1 cellular context compared by ENCODE assay signal in the genomic region with DNA sequence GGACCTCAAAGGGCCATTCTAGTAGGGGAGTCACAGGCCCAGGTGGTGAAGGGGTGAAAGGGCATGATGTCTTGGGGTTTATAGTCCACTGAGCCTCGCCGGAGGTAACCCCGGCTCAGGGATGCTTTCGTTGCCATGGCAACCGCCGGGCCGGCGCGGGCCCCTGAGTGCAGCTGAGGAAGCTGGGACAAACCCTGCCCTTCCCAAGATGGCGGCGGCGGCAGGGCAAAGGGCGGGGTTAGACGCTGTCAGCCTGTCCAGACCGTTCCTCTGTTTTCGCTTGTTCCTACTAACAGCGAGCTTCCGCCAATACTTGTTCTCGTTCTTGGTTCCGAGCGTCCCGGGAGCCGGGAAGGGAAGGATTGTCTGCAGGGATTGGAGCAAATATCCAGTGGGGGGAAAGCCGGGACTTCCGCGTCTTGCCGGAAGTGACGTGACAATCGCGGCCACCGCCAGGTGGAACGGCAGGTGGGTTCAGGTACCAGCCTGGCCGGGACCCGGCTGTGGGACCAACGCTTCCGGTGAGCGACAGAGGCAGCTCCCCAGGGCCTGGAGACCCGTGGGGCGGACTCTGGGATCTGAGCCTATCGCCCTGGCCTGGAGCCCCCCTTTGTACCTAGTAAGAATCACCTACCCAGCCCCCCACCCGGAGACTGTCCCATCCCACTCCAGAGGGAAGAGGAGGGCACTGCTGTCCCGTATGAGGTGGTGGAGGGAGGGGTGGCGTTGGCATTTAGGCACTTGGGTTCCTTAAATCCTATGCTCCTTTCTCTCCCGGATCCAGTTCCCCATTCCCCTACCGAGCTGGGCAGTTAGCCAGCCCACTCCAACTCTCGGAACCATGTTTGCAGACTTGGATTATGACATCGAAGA.
TF ChIP-seq lines count a peak whose summit lies in the region.

A gene (plus strand): TSS at position 436 of the 873 bp plus-strand sequence. CDS start 406 bp downstream, at position 842.

TF ChIP-seq in K562, 482 proteins besides CTCF, POLR2A, EP300 and RAD21 (continued from another document):
- TF ChIP-seq, protein P1, sequence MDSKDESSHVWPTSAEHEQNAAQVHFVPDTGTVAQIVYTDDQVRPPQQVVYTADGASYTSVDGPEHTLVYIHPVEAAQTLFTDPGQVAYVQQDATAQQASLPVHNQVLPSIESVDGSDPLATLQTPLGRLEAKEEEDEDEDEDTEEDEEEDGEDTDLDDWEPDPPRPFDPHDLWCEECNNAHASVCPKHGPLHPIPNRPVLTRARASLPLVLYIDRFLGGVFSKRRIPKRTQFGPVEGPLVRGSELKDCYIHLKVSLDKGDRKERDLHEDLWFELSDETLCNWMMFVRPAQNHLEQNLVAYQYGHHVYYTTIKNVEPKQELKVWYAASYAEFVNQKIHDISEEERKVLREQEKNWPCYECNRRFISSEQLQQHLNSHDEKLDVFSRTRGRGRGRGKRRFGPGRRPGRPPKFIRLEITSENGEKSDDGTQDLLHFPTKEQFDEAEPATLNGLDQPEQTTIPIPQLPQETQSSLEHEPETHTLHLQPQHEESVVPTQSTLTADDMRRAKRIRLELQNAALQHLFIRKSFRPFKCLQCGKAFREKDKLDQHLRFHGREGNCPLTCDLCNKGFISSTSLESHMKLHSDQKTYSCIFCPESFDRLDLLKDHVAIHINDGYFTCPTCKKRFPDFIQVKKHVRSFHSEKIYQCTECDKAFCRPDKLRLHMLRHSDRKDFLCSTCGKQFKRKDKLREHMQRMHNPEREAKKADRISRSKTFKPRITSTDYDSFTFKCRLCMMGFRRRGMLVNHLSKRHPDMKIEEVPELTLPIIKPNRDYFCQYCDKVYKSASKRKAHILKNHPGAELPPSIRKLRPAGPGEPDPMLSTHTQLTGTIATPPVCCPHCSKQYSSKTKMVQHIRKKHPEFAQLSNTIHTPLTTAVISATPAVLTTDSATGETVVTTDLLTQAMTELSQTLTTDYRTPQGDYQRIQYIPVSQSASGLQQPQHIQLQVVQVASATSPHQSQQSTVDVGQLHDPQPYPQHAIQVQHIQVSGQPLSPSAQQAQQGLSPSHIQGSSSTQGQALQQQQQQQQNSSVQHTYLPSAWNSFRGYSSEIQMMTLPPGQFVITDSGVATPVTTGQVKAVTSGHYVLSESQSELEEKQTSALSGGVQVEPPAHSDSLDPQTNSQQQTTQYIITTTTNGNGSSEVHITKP (IDR thresholded peaks at IDR 0.05; ENCODE audit: partially characterized antibody), result peak; percentile 13
- TF ChIP-seq ETV1 (tag; conservative IDR thresholded peaks at IDR 0.05; ENCODE audit: low read depth) (peak; percentile 65), TBP (optimal IDR thresholded peaks at IDR 0.05; ENCODE audit: low read depth, low read length) (peak; percentile 42), SMAD4 (CRISPR knock-in tag; conservative IDR thresholded peaks at IDR 0.05) (peak; percentile 68), DMBX1 (CRISPR knock-in tag; IDR thresholded peaks at IDR 0.05; ENCODE audit: borderline replicate concordance) (no peak), CBFA2T2 (conservative IDR thresholded peaks at IDR 0.05) (no peak), RUNX1 (IDR thresholded peaks at IDR 0.05; ENCODE audit: low read depth) (no peak), PPARD (CRISPR knock-in tag; IDR thresholded peaks at IDR 0.05) (no peak), NR1H2 (CRISPR knock-in tag; IDR thresholded peaks at IDR 0.05) (no peak), EP400 (IDR thresholded peaks at IDR 0.05) (peak; percentile 72), NR2C1 (IDR thresholded peaks at IDR 0.05) (peak; percentile 71), NR2C1 (tag; IDR thresholded peaks at IDR 0.05) (peak; percentile 75), ZNF431 (CRISPR knock-in tag; IDR thresholded peaks at IDR 0.05) (no peak), SMARCA4 (IDR thresholded peaks at IDR 0.05) (no peak), RFX1 (IDR thresholded peaks at IDR 0.05) (peak; percentile 100), STAT5A (IDR thresholded peaks at IDR 0.05; ENCODE audit: borderline replicate concordance, low read length) (no peak)
- TF ChIP-seq, protein P2, sequence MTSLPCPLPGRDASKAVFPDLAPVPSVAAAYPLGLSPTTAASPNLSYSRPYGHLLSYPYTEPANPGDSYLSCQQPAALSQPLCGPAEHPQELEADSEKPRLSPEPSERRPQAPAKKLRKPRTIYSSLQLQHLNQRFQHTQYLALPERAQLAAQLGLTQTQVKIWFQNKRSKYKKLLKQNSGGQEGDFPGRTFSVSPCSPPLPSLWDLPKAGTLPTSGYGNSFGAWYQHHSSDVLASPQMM (CRISPR knock-in tag; IDR thresholded peaks at IDR 0.05), result no peak
